In the genomic region with DNA sequence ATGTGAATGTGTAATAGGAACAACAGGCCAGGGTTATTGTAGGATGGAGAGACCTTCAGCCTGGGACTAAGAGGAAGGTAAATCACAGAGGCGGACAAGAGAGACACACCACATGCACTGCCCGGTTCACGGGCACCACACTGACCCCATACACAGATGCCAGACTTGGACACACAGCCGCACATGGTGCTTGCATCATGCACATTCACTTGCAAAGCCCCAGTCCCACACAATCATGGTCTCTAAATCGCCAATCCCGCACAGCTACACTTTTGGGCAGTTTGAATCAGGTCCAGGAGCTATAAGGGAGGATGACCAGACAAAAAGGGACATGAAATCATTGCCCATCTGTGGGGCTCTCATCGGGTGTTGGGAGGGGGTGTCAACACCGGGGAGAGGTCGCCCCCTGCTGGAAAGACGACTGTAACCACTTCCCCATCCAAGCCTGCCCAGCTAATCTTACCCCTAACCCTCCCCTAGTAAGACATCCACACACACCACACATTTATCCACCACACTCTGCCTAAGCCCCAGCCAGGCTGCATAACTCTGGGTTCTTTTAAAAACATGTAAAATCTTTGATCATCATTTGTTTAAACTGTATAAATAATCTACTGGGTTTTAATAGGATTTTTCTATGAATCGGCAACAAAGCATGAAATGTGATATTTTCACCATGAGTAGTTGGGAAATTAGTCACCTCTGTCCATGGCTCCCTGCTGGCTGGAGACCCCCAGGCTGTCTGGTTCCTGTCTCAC, we compare ENCODE assay signal across 8 cellular contexts. TPM values are rescaled to one million over a fixed set of nuclear protein-coding genes. Genes with fewer than 3 reads are reported as not detected.
DNase-seq lines count a peak whose midpoint lies in the region; ATAC-seq and TF ChIP-seq lines count a peak whose summit lies in the region.

No MANE protein-coding gene starts in this region.

- TF ChIP-seq CTCF in OCI-LY7 (conservative IDR thresholded peaks at IDR 0.05; ENCODE audit: low read length) (peak; percentile 89), omental fat pad (IDR thresholded peaks at IDR 0.05) (no peak)

- DNase-seq in CD1c-positive myeloid dendritic cell (ENCODE audit: extremely low spot score), result peak; percentile 32
- DNase-seq in H4 (ENCODE audit: low spot score), result peak; percentile 41
- peak; percentile 70 for DNase-seq in OCI-LY7 (ENCODE audit: low spot score)
- peak; percentile 32 for DNase-seq in activated T-helper 2 cell treated with anti-CD3 and anti-CD28 coated beads, Interferon-gamma antibody, Interleukin-2, Interleukin-4, amounts not matched to agents 10 μg/mL and 5 μg/mL and 100 μg/mL, durations not matched to agents 14 hours and 24 hours and 36 hours (ENCODE audit: low spot score)
- peak; percentile 61 for DNase-seq in iPS DF 6.9 (ENCODE audit: low read depth, low spot score)
- DNase-seq in stimulated activated CD4-positive, alpha-beta T cell treated with anti-CD3 and anti-CD28 coated beads, TNF-alpha, amount 100 ng/mL, for 24 hours (ENCODE audit: low read depth in 3 of 3), result peak; percentile 35 to 70 (median 36)
- no peak for DNase-seq in hippocampal formation (lab: John Stamatoyannopoulos, UW)
- DNase-seq in omental fat pad (ENCODE audit: low spot score), result no peak

- CTCF ChIA-PET in OCI-LY7 (lab: Charles Lee; ENCODE audit: unreplicated experiment), result no interaction called here

- BruUV-seq in OCI-LY7 (replicated peaks; lab: Mats Ljungman, UMichigan), result no TSS peak

- no peaks in the 10 kb centered on the region for H3K9me2 ChIP-seq in OCI-LY7 (ENCODE audit: insufficient read depth, low read length)

- POLR2A ChIA-PET in OCI-LY7 (lab: Charles Lee), result no interaction called here

- WGBS in iPS DF 6.9 (ENCODE audit: insufficient coverage, insufficient read length), result no CpG with 5 or more reads among the region's 11 CpGs

- H3K9me3 Mint-ChIP-seq in activated T-helper 2 cell treated with anti-CD3 and anti-CD28 coated beads, Interferon-gamma antibody, Interleukin-2, Interleukin-4, amounts not matched to agents 10 μg/mL and 5 μg/mL and 100 μg/mL, durations not matched to agents 14 hours and 24 hours and 36 hours, result no peaks in the 10 kb centered on the region

- no peaks in the 10 kb centered on the region for H3K9me3 ChIP-seq in OCI-LY7 (ENCODE audit: low read length)
- no peaks in the 10 kb centered on the region for H3K9me3 ChIP-seq in iPS DF 6.9 (ENCODE audit: control insufficient read depth, insufficient read depth, low read length)

- peaks cover 15% of the 10 kb centered on the region for H3K27me3 Mint-ChIP-seq in activated T-helper 2 cell treated with anti-CD3 and anti-CD28 coated beads, Interferon-gamma antibody, Interleukin-2, Interleukin-4, amounts not matched to agents 10 μg/mL and 5 μg/mL and 100 μg/mL, durations not matched to agents 14 hours and 24 hours and 36 hours (ENCODE audit: low read depth)

- H3K4me1 Mint-ChIP-seq in activated T-helper 2 cell treated with anti-CD3 and anti-CD28 coated beads, Interferon-gamma antibody, Interleukin-2, Interleukin-4, amounts not matched to agents 10 μg/mL and 5 μg/mL and 100 μg/mL, durations not matched to agents 14 hours and 24 hours and 36 hours (ENCODE audit: low read depth), result no peaks in the 10 kb centered on the region

- H3K4me2 ChIP-seq in OCI-LY7 (ENCODE audit: low read length), result no peak overlapping the region

- H3K79me2 ChIP-seq in OCI-LY7 (ENCODE audit: insufficient read depth, low read depth, low read length), result no peaks in the 10 kb centered on the region

- H3K4me1 ChIP-seq in OCI-LY7 (ENCODE audit: insufficient read depth, low read length, poor library complexity, severe bottlenecking) (peaks cover 18% of the 10 kb centered on the region), iPS DF 6.9 (ENCODE audit: control insufficient read depth, insufficient read depth, low read length) (peaks cover 2% of the 10 kb centered on the region)

- H3K36me3 ChIP-seq in OCI-LY7 (ENCODE audit: insufficient read depth, low read length), result no peaks in the 10 kb centered on the region
- H3K36me3 ChIP-seq in iPS DF 6.9 (ENCODE audit: control insufficient read depth, insufficient read depth, low read length), result no peaks in the 10 kb centered on the region

- H3K27ac Mint-ChIP-seq in activated T-helper 2 cell treated with anti-CD3 and anti-CD28 coated beads, Interferon-gamma antibody, Interleukin-2, Interleukin-4, amounts not matched to agents 10 μg/mL and 5 μg/mL and 100 μg/mL, durations not matched to agents 14 hours and 24 hours and 36 hours, result no peak overlapping the region

- no peak overlapping the region for H3K27ac ChIP-seq in OCI-LY7 (ENCODE audit: low read depth, low read length, poor library complexity, severe bottlenecking)
- no peak overlapping the region for H3K27ac ChIP-seq in iPS DF 6.9 (ENCODE audit: low read length)

- no peaks in the 10 kb centered on the region for H3K27me3 ChIP-seq in iPS DF 6.9 (ENCODE audit: control insufficient read depth, insufficient read depth, low read length)

- H3K36me3 Mint-ChIP-seq in activated T-helper 2 cell treated with anti-CD3 and anti-CD28 coated beads, Interferon-gamma antibody, Interleukin-2, Interleukin-4, amounts not matched to agents 10 μg/mL and 5 μg/mL and 100 μg/mL, durations not matched to agents 14 hours and 24 hours and 36 hours (ENCODE audit: low read depth), result no peaks in the 10 kb centered on the region

- H3K4me3 Mint-ChIP-seq in activated T-helper 2 cell treated with anti-CD3 and anti-CD28 coated beads, Interferon-gamma antibody, Interleukin-2, Interleukin-4, amounts not matched to agents 10 μg/mL and 5 μg/mL and 100 μg/mL, durations not matched to agents 14 hours and 24 hours and 36 hours (ENCODE audit: low read depth), result no peak overlapping the region

- intact Hi-C loops in OCI-LY7 (cut with micrococcal nuclease; ENCODE audit: unreplicated experiment), result loop anchor here (10.0 kb wide), 3 partner anchors 307 to 567 kb away; a partner anchor contains a TSS
- intact Hi-C loops in activated T-helper 2 cell treated with anti-CD3 and anti-CD28 coated beads, Interferon-gamma antibody, Interleukin-2, Interleukin-4, amounts not matched to agents 10 μg/mL and 5 μg/mL and 100 μg/mL, durations not matched to agents 14 hours and 24 hours and 36 hours (cut with micrococcal nuclease), result loop anchor here (5.0 to 10.0 kb wide), 2 partner anchors 127 to 200 kb away; a partner anchor contains a TSS

- no peak overlapping the region for H2AFZ ChIP-seq in OCI-LY7 (ENCODE audit: low read length)

- H4K20me1 ChIP-seq in OCI-LY7 (ENCODE audit: insufficient read depth, low read length), result no peaks in the 10 kb centered on the region

- no peak for ATAC-seq in omental fat pad (ENCODE audit: low FRiP score)

- no peak overlapping the region for H3K4me3 ChIP-seq in OCI-LY7 (ENCODE audit: low read depth, low read length, poor library complexity, severe bottlenecking)
- no peak overlapping the region for H3K4me3 ChIP-seq in iPS DF 6.9 (ENCODE audit: low read length)

RNA-seq across cellular contexts. Expression of a gene that starts 40.5 kb away (rescaled TPM):
- 13.9 and 14.0 TPM in 2 replicates for total RNA-seq in H4 (2014; rRNA removed; shearing (Covaris generic))
- total RNA-seq in OCI-LY7 (2014; rRNA removed; shearing (Covaris generic)), result 50.9 and 58.2 TPM in 2 replicates
- total RNA-seq in OCI-LY7 (2022) (52.1 and 52.3 TPM in 2 replicates), omental fat pad (10 to 100 TPM; 14.9 to 37.8 (median 21.9) TPM)
- 32.2 and 34.0 TPM in 2 replicates for total RNA-seq in activated T-helper 2 cell treated with anti-CD3 and anti-CD28 coated beads, Interferon-gamma antibody, Interleukin-2, Interleukin-4, amounts not matched to agents 10 μg/mL and 5 μg/mL and 100 μg/mL, durations not matched to agents 14 hours and 24 hours and 36 hours

Comparison
In these comparisons a context has a peak if more than half of its experiments do, and no peak if none do; other contexts are left out.
1. DNase-seq: peak in CD1c-positive myeloid dendritic cell (single experiment), H4 (single experiment), OCI-LY7 (single experiment), activated T-helper 2 cell treated with anti-CD3 and anti-CD28 coated beads, Interferon-gamma antibody, Interleukin-2, Interleukin-4, amounts not matched to agents 10 μg/mL and 5 μg/mL and 100 μg/mL, durations not matched to agents 14 hours and 24 hours and 36 hours (single experiment), iPS DF 6.9 (single experiment) and stimulated activated CD4-positive, alpha-beta T cell treated with anti-CD3 and anti-CD28 coated beads, TNF-alpha, amount 100 ng/mL, for 24 hours (3 of 3); none in hippocampal formation (0 of 2) and omental fat pad (single experiment).